ENCODE assay signal across 1 cellular context in genomic region chr12:122123761-122124145, GRCh38.
TF ChIP-seq lines count a peak whose summit lies in the region.

No MANE protein-coding gene starts in this region.

TF ChIP-seq in H1, 55 proteins besides CTCF, POLR2A, EP300 and RAD21:
- TF ChIP-seq POLR2AphosphoS5 (IDR thresholded peaks at IDR 0.05; ENCODE audit: low read depth, low read length) (no peak), TEAD4 (IDR thresholded peaks at IDR 0.05; ENCODE audit: low read depth, low read length) (no peak), CBX5 (IDR thresholded peaks at IDR 0.05; ENCODE audit: low read depth, low read length) (no peak), YY1 (IDR thresholded peaks at IDR 0.05; ENCODE audit: low read depth, low read length) (no peak), ATF3 (IDR thresholded peaks at IDR 0.05; ENCODE audit: insufficient read depth, low read depth, low read length) (no peak), PHF8 (conservative IDR thresholded peaks at IDR 0.05; ENCODE audit: low read depth, low read length) (no peak), RBBP5 (IDR thresholded peaks at IDR 0.05; ENCODE audit: borderline replicate concordance, low read depth, low read length) (no peak), SRF (IDR thresholded peaks at IDR 0.05; ENCODE audit: low read depth, low read length) (no peak), EZH2 (IDR thresholded peaks at IDR 0.05; ENCODE audit: low read depth, low read length, severe bottlenecking) (no peak)
